ENCODE assay signal across 8 cellular contexts in the genomic region with DNA sequence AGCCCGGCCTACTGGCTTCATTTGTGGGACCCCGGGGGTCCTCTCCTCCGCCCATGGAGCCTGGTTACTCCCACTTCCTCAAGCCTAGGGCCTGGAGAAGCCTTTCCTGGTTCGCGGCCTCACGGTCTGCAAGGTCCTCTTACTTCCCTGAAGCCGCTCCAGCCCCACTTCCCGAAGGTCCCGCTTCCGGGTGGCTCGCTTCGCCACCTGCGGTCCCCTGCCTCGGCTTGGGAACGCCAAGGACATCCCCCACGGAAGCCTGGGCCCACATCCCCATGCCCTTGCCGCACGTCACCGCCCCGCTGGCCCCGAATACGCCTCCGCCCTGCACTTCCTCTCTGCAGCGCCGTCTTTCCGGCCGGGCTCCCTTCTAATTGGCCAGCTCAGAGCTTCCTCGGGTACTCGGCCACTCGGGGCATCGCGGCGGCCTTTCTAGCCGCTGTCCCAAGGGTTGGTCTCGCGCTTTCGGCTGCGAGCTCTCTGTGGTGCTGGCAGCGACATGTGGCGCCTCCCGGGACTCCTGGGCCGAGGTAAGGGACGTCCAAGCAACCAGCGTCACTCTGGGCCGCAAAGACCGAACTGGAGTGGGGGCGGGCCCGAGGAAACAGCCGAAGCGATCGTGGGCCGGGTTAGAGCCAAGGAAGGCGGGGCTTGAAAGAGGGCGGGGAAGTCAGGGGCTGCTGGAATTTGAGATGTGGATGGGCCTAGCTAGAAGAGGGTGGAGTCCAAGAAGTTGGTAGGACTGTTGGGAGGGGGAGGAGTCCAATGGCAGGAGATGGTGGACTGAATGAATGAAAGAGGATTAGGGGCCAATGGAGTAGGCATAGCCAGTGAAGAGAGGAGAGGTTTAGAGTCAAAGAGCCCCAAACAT.
DNase-seq lines count a peak whose midpoint lies in the region; ATAC-seq lines count a peak whose summit lies in the region.

A gene with protein sequence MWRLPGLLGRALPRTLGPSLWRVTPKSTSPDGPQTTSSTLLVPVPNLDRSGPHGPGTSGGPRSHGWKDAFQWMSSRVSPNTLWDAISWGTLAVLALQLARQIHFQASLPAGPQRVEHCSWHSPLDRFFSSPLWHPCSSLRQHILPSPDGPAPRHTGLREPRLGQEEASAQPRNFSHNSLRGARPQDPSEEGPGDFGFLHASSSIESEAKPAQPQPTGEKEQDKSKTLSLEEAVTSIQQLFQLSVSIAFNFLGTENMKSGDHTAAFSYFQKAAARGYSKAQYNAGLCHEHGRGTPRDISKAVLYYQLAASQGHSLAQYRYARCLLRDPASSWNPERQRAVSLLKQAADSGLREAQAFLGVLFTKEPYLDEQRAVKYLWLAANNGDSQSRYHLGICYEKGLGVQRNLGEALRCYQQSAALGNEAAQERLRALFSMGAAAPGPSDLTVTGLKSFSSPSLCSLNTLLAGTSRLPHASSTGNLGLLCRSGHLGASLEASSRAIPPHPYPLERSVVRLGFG (plus strand): TSS at position 429 of the 871 bp plus-strand sequence. CDS start 71 bp downstream, at position 500.

- ATAC-seq in GM19043 (IDR thresholded peaks at IDR 0.05; ENCODE audit: low read depth, unreplicated experiment) (peak; percentile 97), HG03378 (IDR thresholded peaks at IDR 0.05; ENCODE audit: unreplicated experiment) (peak; percentile 93)

- DNase-seq in AML-193 (lab: John Stamatoyannopoulos, UW): peak; percentile 88 to 94
- DNase-seq in NCI-H510A treated with DMSO at 0.1 percent for 48 hours (lab: John Stamatoyannopoulos, UW): peak; percentile 90
- peak; percentile 87 to 89 for DNase-seq in activated CD4-positive, alpha-beta T cell treated with anti-CD3 and anti-CD28 coated beads for 4 hours
- peak; percentile 95 for DNase-seq in kidney tubule cell (ENCODE audit: low spot score)
- peak; percentile 77 to 97 (median 87) for DNase-seq in stimulated activated CD4-positive, alpha-beta T cell treated with anti-CD3 and anti-CD28 coated beads, Interleukin-1b, Interleukin-23, amount 100 ng/mL, for 24 hours (ENCODE audit: low read depth in 4 of 4, low spot score in 1 of 4)

- peak within 1 kb of the TSS; percentile 98 for H3K27ac ChIP-seq in cingulate gyrus (ENCODE audit: low read depth, low read length)

Comparison
In these comparisons a context has a peak if more than half of its experiments do, and no peak if none do; other contexts are left out.
1. Peak in every context shown above with its lines: DNase-seq, ATAC-seq and H3K27ac ChIP-seq.